In genomic region chr19:33132425-33132824, GRCh38 we compare ENCODE assay signal across 14 cellular contexts. TPM values are rescaled to one million over a fixed set of nuclear protein-coding genes. Genes with fewer than 3 reads are reported as not detected.
DNase-seq lines count a peak whose midpoint lies in the region; ATAC-seq, FAIRE-seq and TF ChIP-seq lines count a peak whose summit lies in the region.
"Had no signal": no experiment of that assay in that cellular context is flagged by ENCODE, and none has a peak within 500 bp of the region (broad histone marks: within the 10 kb centered on the region; RNA-seq: fewer than 3 reads in every experiment).

No MANE protein-coding gene starts in this region.

- H2AK5ac ChIP-seq in H1 (ENCODE audit: low read depth, low read length) = no peak overlapping the region

- no peak overlapping the region for H4K5ac ChIP-seq in H1 (ENCODE audit: insufficient read length, low read depth, low read length)

- H3K4me1 ChIP-seq in H1 (replicated peaks in 1 of 4; ENCODE audit: control insufficient read depth in 3 of 4, insufficient read depth in 4 of 4, low read length in 3 of 4) = peaks cover 0 to 3% (median 0%) of the 10 kb centered on the region in 4 experiments; a peak in 1 of 7 replicates
- H3K4me1 ChIP-seq in osteoblast (ENCODE audit: insufficient read depth, low read length) = no peaks in the 10 kb centered on the region
- no peaks in the 10 kb centered on the region for H3K4me1 ChIP-seq in SJCRH30
- H3K4me1 ChIP-seq: heart right ventricle had no signal

- CTCF ChIA-PET in H1 (lab: Charles Lee; ENCODE audit: partially characterized antibody) = interaction anchor here (0.7 to 1.3 kb wide), 4 partner anchors 12 to 411 kb away, joined by 3 to 5 read pairs (median 3); no protein-coding TSS in a partner anchor

- no peak overlapping the region for H3K14ac ChIP-seq in H1 (ENCODE audit: insufficient read length)

- H3K4ac ChIP-seq in H1 (replicated peaks; ENCODE audit: insufficient read length, low read depth, low read length) = no peak overlapping the region

- peaks cover 0 to 3% (median 0%) of the 10 kb centered on the region in 4 experiments; a peak in 2 of 8 replicates for H3K36me3 ChIP-seq in H1 (ENCODE audit: control insufficient read depth in 2 of 4, insufficient read depth in 4 of 4, low read length in 3 of 4)
- H3K36me3 ChIP-seq in osteoblast (ENCODE audit: insufficient read depth, low read length) = peaks cover 4% of the 10 kb centered on the region
- peaks cover 16% of the 10 kb centered on the region; the same call in 1 of the 2 replicates for H3K36me3 ChIP-seq in SJCRH30

- no peaks in the 10 kb centered on the region for H4K20me1 ChIP-seq in H1 (replicated peaks in 1 of 2; ENCODE audit: control insufficient read depth in 1 of 2, insufficient read depth in 2 of 2, low read length in 2 of 2)
- H4K20me1 ChIP-seq in osteoblast (ENCODE audit: insufficient read depth, low read length) = no peaks in the 10 kb centered on the region

- WGBS in H1 (ENCODE audit: extremely low coverage in 1 of 2, insufficient coverage in 1 of 2, insufficient read length in 1 of 2, insufficient replicate concordance in 2 of 2, low coverage in 1 of 2, low lambda C conversion rate in 2 of 2, missing lambda C conversion rate in 1 of 2), 2 experiments = 93% methylated on average over 10 of the region's 15 CpGs; no CpG with 5 or more reads in 1 of the 2 experiments

- H4K8ac ChIP-seq in H1 (ENCODE audit: extremely low read depth, insufficient read depth, low read length) = 0 out of 2 replicates have a peak overlapping the region, but pooled peaks have one; percentile 45

- H3K27ac ChIP-seq in H1 (ENCODE audit: low read depth, low read length) (no peak overlapping the region), osteoblast (ENCODE audit: low read depth, low read length) (no peak overlapping the region), SJCRH30 (no peak overlapping the region)
- H3K27ac ChIP-seq: heart right ventricle had no signal

- H3K79me2 ChIP-seq in H1 (ENCODE audit: control insufficient read depth in 1 of 2, insufficient read depth in 2 of 2, low read length in 2 of 2) (no peaks in the 10 kb centered on the region), osteoblast (ENCODE audit: insufficient read depth, low read length) (no peaks in the 10 kb centered on the region)

- no peak overlapping the region for H3K18ac ChIP-seq in H1 (ENCODE audit: extremely low read depth, low read length)

- FAIRE-seq in H1 (lab: Jason Lieb, UNC) (no peak), RCC 7860 (lab: Jason Lieb, UNC) (no peak)

- H3K9me3 ChIP-seq in H1 (ENCODE audit: insufficient read depth in 2 of 2, low read depth in 1 of 2, low read length in 1 of 2) (no peaks in the 10 kb centered on the region), osteoblast (ENCODE audit: low read depth, low read length) (no peaks in the 10 kb centered on the region), SJCRH30 (replicated peaks) (no peaks in the 10 kb centered on the region)
- H3K9me3 ChIP-seq: heart right ventricle had no signal

- DNase-seq in GM12864 (ENCODE audit: low read depth) (no peak), LNCaP clone FGC (ENCODE audit: low read depth) (no peak), H1 (ENCODE audit: low read depth in 1 of 2, low spot score in 2 of 2) (peak in 1 of 2 experiments; percentile 68), osteoblast (ENCODE audit: insufficient read length, low spot score, missing footprints) (peak; percentile 86), RCC 7860 (ENCODE audit: low spot score) (no peak), SJCRH30 (no peak)
- DNase-seq: activated CD4-positive, alpha-beta T cell treated with anti-CD3 and anti-CD28 coated beads, Interleukin-2, amount 50 U/mL, for 48 hours; DMS 273 treated with DMSO at 0.1 percent for 48 hours; heart right ventricle; NCI-H1436 treated with DMSO at 0.1 percent for 48 hours; stimulated activated naive CD4-positive, alpha-beta T cell treated with Interleukin-2 at 50 U/mL for 16 hours; SW 1271 had no signal

- H2BK5ac ChIP-seq in H1 (ENCODE audit: low read depth, low read length) = no peak overlapping the region

- no peak overlapping the region for H2BK12ac ChIP-seq in H1 (ENCODE audit: low read depth, low read length)

- POLR2A ChIA-PET in H1 (lab: Charles Lee; ENCODE audit: partially characterized antibody) = interaction anchor here (0.6 to 1.5 kb wide), 2 partner anchors 9 to 44 kb away, joined by 4 to 5 read pairs; no protein-coding TSS in a partner anchor

- no peaks in the 10 kb centered on the region for H3K23me2 ChIP-seq in H1 (ENCODE audit: low read depth, low read length)

- no peak overlapping the region for H2BK120ac ChIP-seq in H1 (replicated peaks; ENCODE audit: low read depth, low read length)

- no peak overlapping the region for H2BK15ac ChIP-seq in H1 (ENCODE audit: low read length)

- H3K4me2 ChIP-seq in H1 (ENCODE audit: insufficient read depth in 1 of 2, low read depth in 2 of 2, low read length in 2 of 2) (no peak overlapping the region), osteoblast (ENCODE audit: insufficient read depth, low read length) (no peak overlapping the region)

- H3K23ac ChIP-seq in H1 (ENCODE audit: insufficient read length) = no peak overlapping the region

- no peak overlapping the region for H3K9ac ChIP-seq in H1 (replicated peaks in 1 of 4; ENCODE audit: extremely low read depth in 1 of 4, low read depth in 3 of 4, low read length in 3 of 4)

- H3K27me3 ChIP-seq in H1 (replicated peaks in 1 of 4; ENCODE audit: control insufficient read depth in 3 of 4, extremely low read depth in 1 of 4, insufficient read depth in 3 of 4, low read length in 3 of 4) = no peaks in the 10 kb centered on the region
- no peaks in the 10 kb centered on the region for H3K27me3 ChIP-seq in osteoblast (ENCODE audit: insufficient read depth, low read length)
- no peaks in the 10 kb centered on the region for H3K27me3 ChIP-seq in SJCRH30

- no peak for TF ChIP-seq POLR2A in H1 (IDR thresholded peaks at IDR 0.05; ENCODE audit: control extremely low read depth in 1 of 2, low read depth in 2 of 2, low read length in 2 of 2)

- no peak overlapping the region for H3K56ac ChIP-seq in H1 (replicated peaks; ENCODE audit: insufficient read length, low read depth, low read length)

- peak; percentile 22 for TF ChIP-seq CTCF in GM12864 (IDR thresholded peaks at IDR 0.05; ENCODE audit: low read depth, low read length, missing control alignments)
- 0 out of 2 replicates have a peak, but pooled peaks have one; percentile 7 for TF ChIP-seq CTCF in LNCaP clone FGC (IDR thresholded peaks at IDR 0.05; ENCODE audit: control insufficient read depth, extremely low read depth, insufficient read depth)
- TF ChIP-seq CTCF in H1 (IDR thresholded peaks at IDR 0.05; ENCODE audit: control extremely low read depth in 1 of 3, insufficient read depth in 1 of 3, low read depth in 1 of 3, low read length in 3 of 3) = peak; percentile 51 to 70 (median 51)
- TF ChIP-seq CTCF in osteoblast (IDR thresholded peaks at IDR 0.05; ENCODE audit: extremely low read depth, low read depth, low read length) = no peak

- H3K4me3 ChIP-seq in GM12864 (ENCODE audit: low read depth, low read length) = no peak overlapping the region
- H3K4me3 ChIP-seq in LNCaP clone FGC (ENCODE audit: low read depth, low read length) = no peak overlapping the region
- no peak overlapping the region for H3K4me3 ChIP-seq in H1 (ENCODE audit: extremely low read depth in 1 of 4, insufficient read depth in 2 of 4, low read depth in 3 of 4, low read length in 4 of 4)
- no peak overlapping the region for H3K4me3 ChIP-seq in osteoblast (ENCODE audit: insufficient read depth, low read length)
- no peak overlapping the region for H3K4me3 ChIP-seq in SJCRH30
- H3K4me3 ChIP-seq: heart right ventricle had no signal

- no peak overlapping the region for H2BK20ac ChIP-seq in H1 (ENCODE audit: low read length)

- TF ChIP-seq EP300 in H1 (IDR thresholded peaks at IDR 0.05; ENCODE audit: borderline replicate concordance in 1 of 2, low read depth in 2 of 2, low read length in 2 of 2) = no peak

- peak; percentile 24 to 35; a peak in 2 of 4 replicates for TF ChIP-seq RAD21 in H1 (IDR thresholded peaks at IDR 0.05 in 1 of 2, conservative IDR thresholded peaks at IDR 0.05 in 1 of 2; ENCODE audit: low read depth in 2 of 2, low read length in 2 of 2)

- no peak for ATAC-seq in GM18502 (IDR thresholded peaks at IDR 0.05; ENCODE audit: poor library complexity, unreplicated experiment)

- H3K79me1 ChIP-seq in H1 (ENCODE audit: low read depth, low read length) = no peaks in the 10 kb centered on the region

- H2AFZ ChIP-seq in H1 (ENCODE audit: low read length) = no peak overlapping the region
- no peak overlapping the region for H2AFZ ChIP-seq in osteoblast (ENCODE audit: low read length)

- H4K91ac ChIP-seq in H1 (replicated peaks; ENCODE audit: insufficient read length, low read length) = no peak overlapping the region

TF ChIP-seq in H1, 55 proteins besides CTCF, POLR2A, EP300 and RAD21 (continues in another document):
- TF ChIP-seq RNF2 (IDR thresholded peaks at IDR 0.05; ENCODE audit: borderline replicate concordance, low read depth, low read length, missing control alignments, poor library complexity, severe bottlenecking) = no peak

RNA-seq across cellular contexts. Expression of gene WDR88, which starts 0.5 kb away (rescaled TPM):
- total RNA-seq in H1 (2021; fragmentation: NEBNext Ultra II Directional; extraction: Animal tissue kit (Norgen Biotek cat#: 25700)) = not detected in 2 replicates
- polyA plus RNA-seq in H1 (2011; rRNA removed) = not detected in 2 replicates
- polyA plus RNA-seq in H1 (2011; cell fraction: cytosol; rRNA removed) = not detected
- polyA plus RNA-seq in H1 (2011; cell fraction: nucleus; rRNA removed) = not detected
- 0.24 to 0.47 TPM (median 0.37 TPM) in 3 of 4 replicates, not detected in the other for polyA plus RNA-seq in H1 (2012, experiment 1 of 2)
- not detected for polyA plus RNA-seq in H1 (2012, experiment 2 of 2)
- 0.02 TPM for polyA plus RNA-seq in H1 (2013, experiment 1 of 2)
- not detected for polyA plus RNA-seq in H1 (2013, experiment 2 of 2)
- not detected in 2 replicates for polyA minus RNA-seq in H1 (2011; rRNA and poly(A)+ RNA removed)
- polyA minus RNA-seq in H1 (2011; cell fraction: cytosol; rRNA and poly(A)+ RNA removed) = not detected
- not detected for polyA minus RNA-seq in H1 (2011; cell fraction: nucleus; rRNA and poly(A)+ RNA removed)
- not detected in 2 replicates for total RNA-seq in osteoblast
- not detected in 2 replicates for total RNA-seq in SJCRH30 (2014; rRNA removed; shearing (Covaris generic))
- total RNA-seq: lung microvascular endothelial cell had no signal
- polyA plus RNA-seq: heart right ventricle had no signal

RNA-seq across cellular contexts. Expression of gene GPATCH1, which starts 51.4 kb away (rescaled TPM):
- 8.2 and 8.8 TPM in 2 replicates for total RNA-seq in H1 (2021; fragmentation: NEBNext Ultra II Directional; extraction: Animal tissue kit (Norgen Biotek cat#: 25700))
- 3.5 and 4.3 TPM in 2 replicates for polyA plus RNA-seq in H1 (2011; rRNA removed)
- polyA plus RNA-seq in H1 (2011; cell fraction: cytosol; rRNA removed) = 8.1 TPM
- 12.4 TPM for polyA plus RNA-seq in H1 (2011; cell fraction: nucleus; rRNA removed)
- polyA plus RNA-seq in H1 (2012, experiment 1 of 2) = 8.0 to 15.0 TPM (median 9.1 TPM) in 4 replicates
- polyA plus RNA-seq in H1 (2012, experiment 2 of 2) = 1.3 TPM
- polyA plus RNA-seq in H1 (2013, experiment 1 of 2) = 7.1 TPM
- polyA plus RNA-seq in H1 (2013, experiment 2 of 2) = 6.1 TPM
- 8.8 and 12.0 TPM in 2 replicates for polyA minus RNA-seq in H1 (2011; rRNA and poly(A)+ RNA removed)
- polyA minus RNA-seq in H1 (2011; cell fraction: cytosol; rRNA and poly(A)+ RNA removed) = 2.4 TPM
- 9.9 TPM for polyA minus RNA-seq in H1 (2011; cell fraction: nucleus; rRNA and poly(A)+ RNA removed)
- 5.6 and 6.2 TPM in 2 replicates for total RNA-seq in osteoblast
- 12.6 and 12.7 TPM in 2 replicates for total RNA-seq in SJCRH30 (2014; rRNA removed; shearing (Covaris generic))
